Comparison of ENCODE assay signal across 9 cellular contexts in the genomic region with DNA sequence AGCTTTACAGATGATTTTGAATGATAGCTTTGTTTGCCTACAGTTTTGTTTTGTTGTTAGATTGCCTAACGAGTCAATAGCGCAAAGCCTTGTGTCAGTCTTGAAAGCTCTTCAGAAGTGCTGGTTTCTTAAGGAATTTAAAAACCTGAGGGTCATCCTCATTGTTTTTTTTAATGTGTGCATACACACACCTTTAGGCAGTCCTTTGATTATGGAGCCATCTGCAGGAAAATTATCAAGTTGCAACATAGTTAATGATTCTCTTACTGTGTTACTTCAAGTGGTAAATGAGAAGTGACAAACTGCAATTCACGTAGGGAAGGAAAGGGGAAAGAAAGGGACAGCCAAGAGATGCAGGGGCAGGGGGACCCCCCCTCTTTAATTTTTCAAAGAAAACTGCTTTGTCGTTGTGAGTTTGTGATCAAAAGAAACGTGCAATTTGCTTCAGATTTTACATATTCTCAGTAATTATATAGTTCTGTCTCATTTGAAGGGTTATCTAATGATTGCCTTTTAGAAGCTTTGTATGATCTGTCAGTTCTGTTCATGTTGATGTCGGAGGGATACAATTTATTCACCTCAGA.
DNase-seq lines count a peak whose midpoint lies in the region; ATAC-seq and TF ChIP-seq lines count a peak whose summit lies in the region.
"Had no signal": no experiment of that assay in that cellular context is flagged by ENCODE, and none has a peak within 500 bp of the region (broad histone marks: within the 10 kb centered on the region; RNA-seq: fewer than 3 reads in every experiment).

No MANE protein-coding gene starts in this region.

- TF ChIP-seq POLR2A in gastroesophageal sphincter (IDR thresholded peaks at IDR 0.05): no peak

- H3K4me3 ChIP-seq in gastroesophageal sphincter: no peak overlapping the region
- no peak overlapping the region for H3K4me3 ChIP-seq in retinal pigment epithelial cell (ENCODE audit: low read length)
- H3K4me3 ChIP-seq: SJCRH30 had no signal

- H3K27ac ChIP-seq in gastroesophageal sphincter: no peak overlapping the region
- H3K27ac ChIP-seq: SJCRH30 had no signal

- no peaks in the 10 kb centered on the region for H3K9me3 ChIP-seq in gastroesophageal sphincter
- H3K9me3 ChIP-seq: SJCRH30 had no signal

- TF ChIP-seq CTCF in gastroesophageal sphincter (IDR thresholded peaks at IDR 0.05) (peak; percentile 31 to 69 (median 44)), retinal pigment epithelial cell (conservative IDR thresholded peaks at IDR 0.05; ENCODE audit: low read depth, low read length) (peak; percentile 44)

- peak; percentile 62 for DNase-seq in EL
- peak; percentile 31 for DNase-seq in SHP77 treated with DMSO at 0.1 percent for 48 hours (lab: John Stamatoyannopoulos, UW)
- no peak for DNase-seq in retinal pigment epithelial cell (ENCODE audit: low read depth)

- H3K4me1 ChIP-seq in gastroesophageal sphincter: peaks cover 9 to 70% (median 15%) of the 10 kb centered on the region in 3 donors

- peak; percentile 61 for TF ChIP-seq RAD21 in Ishikawa (IDR thresholded peaks at IDR 0.05; ENCODE audit: low read depth)

- no peaks in the 10 kb centered on the region for H3K27me3 ChIP-seq in gastroesophageal sphincter
- H3K27me3 ChIP-seq: SJCRH30 had no signal

- ATAC-seq in gastroesophageal sphincter (peak; percentile 36), GM19455 (IDR thresholded peaks at IDR 0.05; ENCODE audit: unreplicated experiment) (no peak), HG03159 (IDR thresholded peaks at IDR 0.05; ENCODE audit: unreplicated experiment) (no peak), HG03571 (IDR thresholded peaks at IDR 0.05; ENCODE audit: unreplicated experiment) (no peak)

- no peaks in the 10 kb centered on the region for H3K36me3 ChIP-seq in gastroesophageal sphincter
- H3K36me3 ChIP-seq: SJCRH30 had no signal

- WGBS in gastroesophageal sphincter (ENCODE audit: low coverage in 1 of 2), 2 donors: 24 to 36% methylated on average over 6 of the region's 6 CpGs

- TF ChIP-seq EP300 in Ishikawa (IDR thresholded peaks at IDR 0.05; ENCODE audit: borderline replicate concordance): no peak
- no peak for TF ChIP-seq EP300 in gastroesophageal sphincter (IDR thresholded peaks at IDR 0.05)

TF ChIP-seq in Ishikawa, 13 proteins besides CTCF, POLR2A, EP300 and RAD21:
- TF ChIP-seq, protein P1, sequence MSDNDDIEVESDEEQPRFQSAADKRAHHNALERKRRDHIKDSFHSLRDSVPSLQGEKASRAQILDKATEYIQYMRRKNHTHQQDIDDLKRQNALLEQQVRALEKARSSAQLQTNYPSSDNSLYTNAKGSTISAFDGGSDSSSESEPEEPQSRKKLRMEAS (IDR thresholded peaks at IDR 0.05): no peak
- no peak for TF ChIP-seq ZBTB7A (IDR thresholded peaks at IDR 0.05; ENCODE audit: low read depth)
- TF ChIP-seq CREB1 (IDR thresholded peaks at IDR 0.05; ENCODE audit: low read depth): no peak
- no peak for TF ChIP-seq TEAD4 (IDR thresholded peaks at IDR 0.05)
- TF ChIP-seq YY1 (IDR thresholded peaks at IDR 0.05; ENCODE audit: low read depth): no peak
- no peak for TF ChIP-seq FOXM1 (IDR thresholded peaks at IDR 0.05; ENCODE audit: borderline replicate concordance, low read depth)
- TF ChIP-seq TCF12 (IDR thresholded peaks at IDR 0.05; ENCODE audit: low read depth): no peak
- TF ChIP-seq CEBPB (IDR thresholded peaks at IDR 0.05): no peak
